1 cellular context compared by ENCODE assay signal in the genomic region with DNA sequence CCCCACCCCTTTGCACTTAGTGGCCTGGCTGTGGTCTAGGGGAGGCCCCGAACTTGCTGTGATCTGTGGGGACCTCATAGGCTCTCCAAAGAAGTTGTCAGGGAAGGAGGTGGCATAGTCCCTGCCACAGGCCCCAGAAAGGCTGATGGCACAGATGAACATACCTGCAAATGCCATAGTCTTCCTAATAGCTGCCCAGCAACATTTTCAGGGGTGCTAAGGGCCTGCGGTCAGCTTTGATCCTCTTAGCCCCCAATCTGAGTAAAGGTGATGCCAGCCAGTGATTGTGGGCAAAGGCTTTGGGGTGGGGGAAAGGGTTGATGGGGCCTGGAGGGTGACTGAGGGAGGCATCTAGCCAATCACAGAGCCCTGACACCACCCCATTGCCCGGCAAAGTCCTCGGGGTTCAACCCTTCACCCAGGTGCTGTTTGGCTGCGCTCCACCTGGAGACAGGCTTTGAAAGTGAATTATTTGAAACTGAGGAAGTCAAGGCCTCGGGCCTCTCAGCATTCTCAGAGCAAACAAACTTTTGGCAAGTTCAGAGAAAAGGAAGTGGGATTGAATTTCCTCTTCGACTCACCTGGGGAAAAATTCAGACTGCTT.
TF ChIP-seq lines count a peak whose summit lies in the region.

No MANE protein-coding gene starts in this region.

TF ChIP-seq in HepG2, 621 proteins besides CTCF, POLR2A, EP300 and RAD21:
- TF ChIP-seq GZF1 (CRISPR knock-in tag; IDR thresholded peaks at IDR 0.05): peak; percentile 88; the same call in 1 of the 2 replicates
- TF ChIP-seq ZNF569 (CRISPR knock-in tag; IDR thresholded peaks at IDR 0.05; ENCODE audit: borderline replicate concordance): no peak
- TF ChIP-seq MTA3 (CRISPR knock-in tag; IDR thresholded peaks at IDR 0.05): no peak
- no peak for TF ChIP-seq SRSF4 (IDR thresholded peaks at IDR 0.05; ENCODE audit: low read depth, low read length, poor library complexity, severe bottlenecking)
- no peak for TF ChIP-seq PHB2 (IDR thresholded peaks at IDR 0.05; ENCODE audit: partially characterized antibody)
- TF ChIP-seq, protein P1, sequence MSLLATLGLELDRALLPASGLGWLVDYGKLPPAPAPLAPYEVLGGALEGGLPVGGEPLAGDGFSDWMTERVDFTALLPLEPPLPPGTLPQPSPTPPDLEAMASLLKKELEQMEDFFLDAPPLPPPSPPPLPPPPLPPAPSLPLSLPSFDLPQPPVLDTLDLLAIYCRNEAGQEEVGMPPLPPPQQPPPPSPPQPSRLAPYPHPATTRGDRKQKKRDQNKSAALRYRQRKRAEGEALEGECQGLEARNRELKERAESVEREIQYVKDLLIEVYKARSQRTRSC (CRISPR knock-in tag; IDR thresholded peaks at IDR 0.05; ENCODE audit: low read depth): no peak
- TF ChIP-seq U2AF2 (IDR thresholded peaks at IDR 0.05; ENCODE audit: low read depth, low read length): no peak
- no peak for TF ChIP-seq HMG20B (CRISPR knock-in tag; conservative IDR thresholded peaks at IDR 0.05)
